1 cellular context compared by ENCODE assay signal in genomic region chr15:56059716-56060115, GRCh38.
TF ChIP-seq lines count a peak whose summit lies in the region.

No MANE protein-coding gene starts in this region.

TF ChIP-seq in HCT116, 20 proteins besides CTCF, POLR2A, EP300 and RAD21 (continued from another document):
- TF ChIP-seq CEBPB (IDR thresholded peaks at IDR 0.05; ENCODE audit: low read depth) (no peak), EGR1 (IDR thresholded peaks at IDR 0.05; ENCODE audit: low read depth) (no peak), JUND (IDR thresholded peaks at IDR 0.05) (no peak), POLR2AphosphoS5 (IDR thresholded peaks at IDR 0.05; ENCODE audit: low read depth, low read length) (no peak), YY1 (IDR thresholded peaks at IDR 0.05; ENCODE audit: extremely low read depth, insufficient replicate concordance, low read depth, low read length) (no peak), TCF7L2 (IDR thresholded peaks at IDR 0.05; ENCODE audit: borderline replicate concordance, extremely low read depth, insufficient read depth, insufficient read length) (no peak), EZH2 (IDR thresholded peaks at IDR 0.05) (no peak), ZNF274 (IDR thresholded peaks at IDR 0.05; ENCODE audit: low read depth, low read length) (no peak), EZH2phosphoT487 (IDR thresholded peaks at IDR 0.05; ENCODE audit: borderline replicate concordance) (no peak)
- TF ChIP-seq, protein P1, sequence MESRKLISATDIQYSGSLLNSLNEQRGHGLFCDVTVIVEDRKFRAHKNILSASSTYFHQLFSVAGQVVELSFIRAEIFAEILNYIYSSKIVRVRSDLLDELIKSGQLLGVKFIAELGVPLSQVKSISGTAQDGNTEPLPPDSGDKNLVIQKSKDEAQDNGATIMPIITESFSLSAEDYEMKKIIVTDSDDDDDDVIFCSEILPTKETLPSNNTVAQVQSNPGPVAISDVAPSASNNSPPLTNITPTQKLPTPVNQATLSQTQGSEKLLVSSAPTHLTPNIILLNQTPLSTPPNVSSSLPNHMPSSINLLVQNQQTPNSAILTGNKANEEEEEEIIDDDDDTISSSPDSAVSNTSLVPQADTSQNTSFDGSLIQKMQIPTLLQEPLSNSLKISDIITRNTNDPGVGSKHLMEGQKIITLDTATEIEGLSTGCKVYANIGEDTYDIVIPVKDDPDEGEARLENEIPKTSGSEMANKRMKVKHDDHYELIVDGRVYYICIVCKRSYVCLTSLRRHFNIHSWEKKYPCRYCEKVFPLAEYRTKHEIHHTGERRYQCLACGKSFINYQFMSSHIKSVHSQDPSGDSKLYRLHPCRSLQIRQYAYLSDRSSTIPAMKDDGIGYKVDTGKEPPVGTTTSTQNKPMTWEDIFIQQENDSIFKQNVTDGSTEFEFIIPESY (IDR thresholded peaks at IDR 0.05; ENCODE audit: extremely low read depth, insufficient replicate concordance, low read length) = no peak
